Comparison of ENCODE assay signal across 8 cellular contexts in genomic region chr6:63685453-63686379, GRCh38. TPM values are rescaled to one million over a fixed set of nuclear protein-coding genes. Genes with fewer than 3 reads are reported as not detected.
DNase-seq lines count a peak whose midpoint lies in the region; ATAC-seq and TF ChIP-seq lines count a peak whose summit lies in the region.

No MANE protein-coding gene starts in this region.

- H3K27me3 Mint-ChIP-seq in CD14-positive monocyte (ENCODE audit: low read depth in 3 of 3) (no peaks in the 10 kb centered on the region), activated B cell treated with CpG ODN at 0.5 μM for 24 hours (no peaks in the 10 kb centered on the region)
- no peaks in the 10 kb centered on the region for H3K27me3 Mint-ChIP-seq in activated CD4-positive, alpha-beta memory T cell treated with anti-CD3 and anti-CD28 coated beads, Interleukin-2, amount 10 ng/mL, durations not matched to agents 7 days and 5 days

- POLR2A ChIA-PET in activated B cell treated with CpG ODN at 0.5 μM for 24 hours (lab: Charles Lee) = interaction anchor here (0.6 to 1.2 kb wide), 3 partner anchors 19 to 50 kb away, joined by 3 to 8 read pairs (median 3); partner anchors contain the start of gene PHF3
- POLR2A ChIA-PET in activated CD4-positive, alpha-beta memory T cell treated with anti-CD3 and anti-CD28 coated beads, Interleukin-2, amount 10 ng/mL, durations not matched to agents 7 days and 5 days (lab: Charles Lee) = interaction anchor here (1.2 kb wide), 1 partner anchor 48 kb away, joined by 4 read pairs; no protein-coding TSS in a partner anchor

- peak; percentile 65 for ATAC-seq in GM19328 (IDR thresholded peaks at IDR 0.05; ENCODE audit: unreplicated experiment)
- ATAC-seq in HG03066 (IDR thresholded peaks at IDR 0.05; ENCODE audit: low read depth, unreplicated experiment) = peak; percentile 91
- peak; percentile 89 for ATAC-seq in activated B cell treated with CpG ODN at 0.5 μM for 24 hours (ENCODE audit: low read depth)

- TF ChIP-seq CTCF in CD14-positive monocyte (IDR thresholded peaks at IDR 0.05) = no peak
- no peak for TF ChIP-seq CTCF in activated B cell treated with CpG ODN at 0.5 μM for 24 hours (IDR thresholded peaks at IDR 0.05)

- no peaks in the 10 kb centered on the region for H3K27me3 ChIP-seq in H7 (ENCODE audit: control insufficient read depth, insufficient read depth, low read length)

- DNase-seq in CD14-positive monocyte (ENCODE audit: low spot score) = peak; percentile 62
- no peak for DNase-seq in activated B cell treated with CpG ODN at 0.5 μM for 24 hours
- DNase-seq in H7 = no peak
- no peak for DNase-seq in hepatic stellate cell (ENCODE audit: low spot score)
- no peak for DNase-seq in activated CD4-positive, alpha-beta memory T cell treated with anti-CD3 and anti-CD28 coated beads, Interleukin-2, amount 10 ng/mL, durations not matched to agents 7 days and 5 days
- DNase-seq in SKM-1 (lab: John Stamatoyannopoulos, UW; ENCODE audit: unreplicated experiment) = no peak

- peak overlapping the region; percentile 48 to 77 for H3K4me3 Mint-ChIP-seq in CD14-positive monocyte
- H3K4me3 Mint-ChIP-seq in activated B cell treated with CpG ODN at 0.5 μM for 24 hours = peak overlapping the region; percentile 13
- H3K4me3 Mint-ChIP-seq in activated CD4-positive, alpha-beta memory T cell treated with anti-CD3 and anti-CD28 coated beads, Interleukin-2, amount 10 ng/mL, durations not matched to agents 7 days and 5 days = no peak overlapping the region

- intact Hi-C loops in CD14-positive monocyte (cut with micrococcal nuclease) = loop anchor here in 1 of 2 donors (10.0 kb wide), 2 partner anchors 51 to 91 kb away; partner anchors contain the start of gene PHF3
- intact Hi-C loops in activated B cell treated with CpG ODN at 0.5 μM for 24 hours (cut with micrococcal nuclease) = loop anchor here (1.0 to 10.0 kb wide), 3 partner anchors 50 to 111 kb away; partner anchors contain the start of genes LOC128125822, PHF3 and PTP4A1

- H3K36me3 ChIP-seq in H7 (replicated peaks; ENCODE audit: control insufficient read depth, insufficient read depth, low read length) = no peaks in the 10 kb centered on the region; the same call in 1 of the 2 replicates

- H3K27ac Mint-ChIP-seq in CD14-positive monocyte (peak overlapping the region; percentile 80 to 88 (median 85)), activated B cell treated with CpG ODN at 0.5 μM for 24 hours (peak overlapping the region; percentile 77)
- no peak overlapping the region for H3K27ac Mint-ChIP-seq in activated CD4-positive, alpha-beta memory T cell treated with anti-CD3 and anti-CD28 coated beads, Interleukin-2, amount 10 ng/mL, durations not matched to agents 7 days and 5 days

- H3K4me1 Mint-ChIP-seq in CD14-positive monocyte (peaks cover 63% of the 10 kb centered on the region), activated B cell treated with CpG ODN at 0.5 μM for 24 hours (peaks cover 45% of the 10 kb centered on the region)
- peaks cover 9% of the 10 kb centered on the region for H3K4me1 Mint-ChIP-seq in activated CD4-positive, alpha-beta memory T cell treated with anti-CD3 and anti-CD28 coated beads, Interleukin-2, amount 10 ng/mL, durations not matched to agents 7 days and 5 days

- no peak overlapping the region for H3K4me3 ChIP-seq in H7 (ENCODE audit: insufficient read depth, low read depth, low read length)

- H3K9me3 Mint-ChIP-seq in CD14-positive monocyte (peaks cover 0 to 3% (median 0%) of the 10 kb centered on the region in 7 donors), activated B cell treated with CpG ODN at 0.5 μM for 24 hours (no peaks in the 10 kb centered on the region)
- no peaks in the 10 kb centered on the region for H3K9me3 Mint-ChIP-seq in activated CD4-positive, alpha-beta memory T cell treated with anti-CD3 and anti-CD28 coated beads, Interleukin-2, amount 10 ng/mL, durations not matched to agents 7 days and 5 days

- CTCF ChIA-PET in activated B cell treated with CpG ODN at 0.5 μM for 24 hours (lab: Charles Lee) = interaction anchor here (1.7 kb wide), 1 partner anchor 87 kb away, joined by 9 read pairs; no protein-coding TSS in a partner anchor
- CTCF ChIA-PET in activated CD4-positive, alpha-beta memory T cell treated with anti-CD3 and anti-CD28 coated beads, Interleukin-2, amount 10 ng/mL, durations not matched to agents 7 days and 5 days (lab: Charles Lee) = no interaction called here

- H3K36me3 Mint-ChIP-seq in CD14-positive monocyte = peaks cover 19 to 26% of the 10 kb centered on the region in 2 donors
- peaks cover 39% of the 10 kb centered on the region for H3K36me3 Mint-ChIP-seq in activated B cell treated with CpG ODN at 0.5 μM for 24 hours (ENCODE audit: low read depth)
- peaks cover 47% of the 10 kb centered on the region for H3K36me3 Mint-ChIP-seq in activated CD4-positive, alpha-beta memory T cell treated with anti-CD3 and anti-CD28 coated beads, Interleukin-2, amount 10 ng/mL, durations not matched to agents 7 days and 5 days (ENCODE audit: low read depth)

RNA-seq across cellular contexts. Expression of gene PHF3, which starts 50.1 kb away (rescaled TPM):
- 10 to 100 TPM in 1 of 2 donors, 1 to 10 TPM in 1; 5.4 to 13.0 TPM for polyA plus RNA-seq in CD14-positive monocyte
- 52.4 and 56.7 TPM in 2 replicates for total RNA-seq in activated B cell treated with CpG ODN at 0.5 μM for 24 hours
- total RNA-seq in H7 (2014; rRNA removed; shearing (Covaris generic)) = 35.5 and 54.5 TPM in 2 replicates
- total RNA-seq in activated CD4-positive, alpha-beta memory T cell treated with anti-CD3 and anti-CD28 coated beads, Interleukin-2, amount 10 ng/mL, durations not matched to agents 7 days and 5 days = 10 to 100 TPM; 53.9 to 57.8 TPM
